ENCODE assay signal across 8 cellular contexts in genomic region chr10:130301026-130301892, GRCh38.
DNase-seq lines count a peak whose midpoint lies in the region; ATAC-seq lines count a peak whose summit lies in the region.

No MANE protein-coding gene starts in this region.

- H3K9me3 Mint-ChIP-seq in activated naive CD4-positive, alpha-beta T cell treated with anti-CD3 and anti-CD28 coated beads for 36 hours = peaks cover 37% of the 10 kb centered on the region
- H3K9me3 Mint-ChIP-seq in stimulated activated memory B cell treated with anti-CD40 and anti-IgM and Interleukin-4, amounts not matched to agents 10 μg/mL and 1 μg/mL and 100 μg/mL, for 72 hours = peaks cover 18% of the 10 kb centered on the region

- CTCF ChIA-PET in activated naive CD4-positive, alpha-beta T cell treated with anti-CD3 and anti-CD28 coated beads for 36 hours (lab: Charles Lee) = interaction anchor here (0.6 to 1.1 kb wide), 2 partner anchors 111 to 1368 kb away, joined by 3 to 5 read pairs; no protein-coding TSS in a partner anchor

- no peaks in the 10 kb centered on the region for H3K4me1 Mint-ChIP-seq in activated naive CD4-positive, alpha-beta T cell treated with anti-CD3 and anti-CD28 coated beads for 36 hours (ENCODE audit: low read depth)
- H3K4me1 Mint-ChIP-seq in stimulated activated memory B cell treated with anti-CD40 and anti-IgM and Interleukin-4, amounts not matched to agents 10 μg/mL and 1 μg/mL and 100 μg/mL, for 72 hours = peaks cover 6% of the 10 kb centered on the region

- intact Hi-C loops in activated naive CD4-positive, alpha-beta T cell treated with anti-CD3 and anti-CD28 coated beads for 36 hours (cut with micrococcal nuclease) = loop anchor here (2.0 kb wide), 1 partner anchor 190 kb away; the partner anchor contains the start of gene C10orf143

- H3K36me3 Mint-ChIP-seq in activated naive CD4-positive, alpha-beta T cell treated with anti-CD3 and anti-CD28 coated beads for 36 hours (ENCODE audit: low read depth) = peaks cover 13% of the 10 kb centered on the region
- peaks cover 6% of the 10 kb centered on the region for H3K36me3 Mint-ChIP-seq in stimulated activated memory B cell treated with anti-CD40 and anti-IgM and Interleukin-4, amounts not matched to agents 10 μg/mL and 1 μg/mL and 100 μg/mL, for 72 hours

- H3K4me3 Mint-ChIP-seq in activated naive CD4-positive, alpha-beta T cell treated with anti-CD3 and anti-CD28 coated beads for 36 hours = peak overlapping the region; percentile 71
- peak overlapping the region; percentile 90 for H3K4me3 Mint-ChIP-seq in stimulated activated memory B cell treated with anti-CD40 and anti-IgM and Interleukin-4, amounts not matched to agents 10 μg/mL and 1 μg/mL and 100 μg/mL, for 72 hours

- DNase-seq in OCI-M1 (lab: John Stamatoyannopoulos, UW) = peak; percentile 79
- DNase-seq in activated naive CD4-positive, alpha-beta T cell treated with anti-CD3 and anti-CD28 coated beads for 36 hours = peak; percentile 63
- DNase-seq in medulla oblongata (ENCODE audit: extremely low spot score) = peak; percentile 2
- no peak for DNase-seq in MV-4-11 (lab: John Stamatoyannopoulos, UW)
- DNase-seq in SKM-1 (lab: John Stamatoyannopoulos, UW; ENCODE audit: unreplicated experiment) = no peak

- H3K27me3 Mint-ChIP-seq in activated naive CD4-positive, alpha-beta T cell treated with anti-CD3 and anti-CD28 coated beads for 36 hours (ENCODE audit: low read depth) = peaks cover 6% of the 10 kb centered on the region
- no peaks in the 10 kb centered on the region for H3K27me3 Mint-ChIP-seq in stimulated activated memory B cell treated with anti-CD40 and anti-IgM and Interleukin-4, amounts not matched to agents 10 μg/mL and 1 μg/mL and 100 μg/mL, for 72 hours

- H3K27ac Mint-ChIP-seq in activated naive CD4-positive, alpha-beta T cell treated with anti-CD3 and anti-CD28 coated beads for 36 hours = peak overlapping the region; percentile 81
- H3K27ac Mint-ChIP-seq in stimulated activated memory B cell treated with anti-CD40 and anti-IgM and Interleukin-4, amounts not matched to agents 10 μg/mL and 1 μg/mL and 100 μg/mL, for 72 hours = peak overlapping the region; percentile 94

- ATAC-seq in GM19468 (IDR thresholded peaks at IDR 0.05; ENCODE audit: extremely low read depth, unreplicated experiment) (peak; percentile 34), HG02870 (IDR thresholded peaks at IDR 0.05; ENCODE audit: unreplicated experiment) (no peak)
- peak; percentile 86 for ATAC-seq in stimulated activated memory B cell treated with anti-CD40 and anti-IgM and Interleukin-4, amounts not matched to agents 10 μg/mL and 1 μg/mL and 100 μg/mL, for 72 hours

Comparison
In these comparisons a context has a peak if more than half of its experiments do, and no peak if none do; other contexts are left out.
1. DNase-seq: peak in OCI-M1 (single experiment), activated naive CD4-positive, alpha-beta T cell treated with anti-CD3 and anti-CD28 coated beads for 36 hours (single experiment) and medulla oblongata (single experiment); none in MV-4-11 (single experiment) and SKM-1 (single experiment).